ENCODE assay signal across 17 cellular contexts in genomic region chr6:127933137-127933536, GRCh38. TPM values are rescaled to one million over a fixed set of nuclear protein-coding genes. Genes with fewer than 3 reads are reported as not detected.
DNase-seq lines count a peak whose midpoint lies in the region; ATAC-seq and TF ChIP-seq lines count a peak whose summit lies in the region.
"Had no signal": no experiment of that assay in that cellular context is flagged by ENCODE, and none has a peak within 500 bp of the region (broad histone marks: within the 10 kb centered on the region; RNA-seq: fewer than 3 reads in every experiment).

No MANE protein-coding gene starts in this region.

- 94 to 100% methylated on average over 1 of the region's 1 CpG for WGBS in esophagus squamous epithelium, 2 donors

- H3K27ac ChIP-seq in CD8-positive, alpha-beta T cell (ENCODE audit: low read depth, low read length) = no peak overlapping the region
- no peak overlapping the region for H3K27ac ChIP-seq in esophagus squamous epithelium

- no peaks in the 10 kb centered on the region for H3K27me3 ChIP-seq in CD8-positive, alpha-beta T cell (ENCODE audit: insufficient read depth, low read length)
- no peaks in the 10 kb centered on the region for H3K27me3 ChIP-seq in esophagus squamous epithelium
- H3K27me3 ChIP-seq: Peyer's patch had no signal

- H3K9me3 Mint-ChIP-seq in activated T-cell treated with anti-CD3 and anti-CD28 coated beads, Interleukin-2, amount 50 U/mL, for 24 hours = peaks cover 21% of the 10 kb centered on the region
- H3K9me3 Mint-ChIP-seq in activated T-cell treated with anti-CD3 and anti-CD28 coated beads, Interleukin-2, amount 50 U/mL, for 4 hours = peaks cover 15% of the 10 kb centered on the region
- H3K9me3 Mint-ChIP-seq in CD8-positive, alpha-beta T cell = peaks cover 14% of the 10 kb centered on the region
- peaks cover 19% of the 10 kb centered on the region for H3K9me3 Mint-ChIP-seq in activated CD8-positive, alpha-beta T cell treated with anti-CD3 and anti-CD28 coated beads, Interleukin-2, amount 10 ng/mL, durations not matched to agents 7 days and 5 days (ENCODE audit: insufficient read depth)
- peaks cover 5 to 16% of the 10 kb centered on the region in 2 donors for H3K9me3 Mint-ChIP-seq in effector memory CD8-positive, alpha-beta T cell

- no peaks in the 10 kb centered on the region for H3K9me3 ChIP-seq in CD8-positive, alpha-beta T cell (ENCODE audit: low read length)
- peaks cover 0 to 9% (median 0%) of the 10 kb centered on the region in 3 donors for H3K9me3 ChIP-seq in esophagus squamous epithelium

- no peaks in the 10 kb centered on the region for H3K27me3 Mint-ChIP-seq in activated T-cell treated with anti-CD3 and anti-CD28 coated beads, Interleukin-2, amount 50 U/mL, for 24 hours
- H3K27me3 Mint-ChIP-seq in activated T-cell treated with anti-CD3 and anti-CD28 coated beads, Interleukin-2, amount 50 U/mL, for 4 hours (ENCODE audit: low read depth) = no peaks in the 10 kb centered on the region
- H3K27me3 Mint-ChIP-seq in CD8-positive, alpha-beta T cell (ENCODE audit: low read depth) = no peaks in the 10 kb centered on the region
- no peaks in the 10 kb centered on the region for H3K27me3 Mint-ChIP-seq in activated CD8-positive, alpha-beta T cell treated with anti-CD3 and anti-CD28 coated beads, Interleukin-2, amount 10 ng/mL, durations not matched to agents 7 days and 5 days (ENCODE audit: low read depth)
- no peaks in the 10 kb centered on the region for H3K27me3 Mint-ChIP-seq in effector memory CD8-positive, alpha-beta T cell
- H3K27me3 Mint-ChIP-seq: IgD-negative memory B cell had no signal

- no peaks in the 10 kb centered on the region for H3K36me3 ChIP-seq in CD8-positive, alpha-beta T cell (ENCODE audit: insufficient read depth, low read length)
- no peaks in the 10 kb centered on the region for H3K36me3 ChIP-seq in esophagus squamous epithelium
- H3K36me3 ChIP-seq: Peyer's patch had no signal

- TF ChIP-seq CTCF in CD8-positive, alpha-beta T cell (IDR thresholded peaks at IDR 0.05) = no peak
- no peak for TF ChIP-seq CTCF in esophagus squamous epithelium (IDR thresholded peaks at IDR 0.05)

- peaks cover 17% of the 10 kb centered on the region for H3K36me3 Mint-ChIP-seq in activated T-cell treated with anti-CD3 and anti-CD28 coated beads, Interleukin-2, amount 50 U/mL, for 24 hours (ENCODE audit: low read depth)
- H3K36me3 Mint-ChIP-seq in activated T-cell treated with anti-CD3 and anti-CD28 coated beads, Interleukin-2, amount 50 U/mL, for 4 hours (ENCODE audit: insufficient read depth) = peaks cover 5% of the 10 kb centered on the region
- peaks cover 11% of the 10 kb centered on the region for H3K36me3 Mint-ChIP-seq in CD8-positive, alpha-beta T cell
- peaks cover 56% of the 10 kb centered on the region for H3K36me3 Mint-ChIP-seq in activated CD8-positive, alpha-beta T cell treated with anti-CD3 and anti-CD28 coated beads, Interleukin-2, amount 10 ng/mL, durations not matched to agents 7 days and 5 days (ENCODE audit: low read depth)
- no peaks in the 10 kb centered on the region for H3K36me3 Mint-ChIP-seq in effector memory CD8-positive, alpha-beta T cell (ENCODE audit: insufficient read depth)
- H3K36me3 Mint-ChIP-seq: IgD-negative memory B cell had no signal

- peak overlapping the region; percentile 69 for H3K27ac Mint-ChIP-seq in activated T-cell treated with anti-CD3 and anti-CD28 coated beads, Interleukin-2, amount 50 U/mL, for 24 hours
- H3K27ac Mint-ChIP-seq in CD8-positive, alpha-beta T cell = peak overlapping the region; percentile 85
- peak overlapping the region; percentile 82 for H3K27ac Mint-ChIP-seq in activated CD8-positive, alpha-beta T cell treated with anti-CD3 and anti-CD28 coated beads, Interleukin-2, amount 10 ng/mL, durations not matched to agents 7 days and 5 days
- H3K27ac Mint-ChIP-seq in effector memory CD8-positive, alpha-beta T cell = peak overlapping the region; percentile 81 to 88
- H3K27ac Mint-ChIP-seq: GM23338, IgD-negative memory B cell had no signal

- H3K4me1 ChIP-seq in CD8-positive, alpha-beta T cell (ENCODE audit: insufficient read depth, low read length) = peaks cover 47% of the 10 kb centered on the region
- H3K4me1 ChIP-seq in esophagus squamous epithelium = no peaks in the 10 kb centered on the region
- H3K4me1 ChIP-seq: Peyer's patch had no signal

- CTCF ChIA-PET in CD8-positive, alpha-beta T cell (lab: Charles Lee) = interaction anchor here (1.2 kb wide), 1 partner anchor 15 kb away, joined by 3 read pairs; no protein-coding TSS in a partner anchor
- CTCF ChIA-PET in activated CD8-positive, alpha-beta T cell treated with anti-CD3 and anti-CD28 coated beads, Interleukin-2, amount 10 ng/mL, durations not matched to agents 7 days and 5 days (lab: Charles Lee) = no interaction called here

- DNase-seq in activated T-cell treated with anti-CD3 and anti-CD28 coated beads, Interleukin-2, amount 50 U/mL, for 24 hours = no peak
- DNase-seq in activated T-cell treated with anti-CD3 and anti-CD28 coated beads, Interleukin-2, amount 50 U/mL, for 4 hours = no peak
- no peak for DNase-seq in CD8-positive, alpha-beta T cell
- DNase-seq in activated CD8-positive, alpha-beta T cell treated with anti-CD3 and anti-CD28 coated beads, Interleukin-2, amount 10 ng/mL, durations not matched to agents 7 days and 5 days = no peak
- DNase-seq in effector memory CD8-positive, alpha-beta T cell = no peak
- DNase-seq in esophagus squamous epithelium (lab: John Stamatoyannopoulos, UW) (no peak), SKM-1 treated with dmso at 0.1 percent for 144 hours (lab: John Stamatoyannopoulos, UW; ENCODE audit: unreplicated experiment) (no peak)
- DNase-seq: DMS 273 treated with DMSO at 0.1 percent for 48 hours, NCI-H1417 treated with DMSO at 0.1 percent for 48 hours, NCI-H2029 treated with DMSO at 0.1 percent for 48 hours, NCI-H510A treated with DMSO at 0.1 percent for 48 hours, Peyer's patch had no signal

- H3K4me3 Mint-ChIP-seq in activated T-cell treated with anti-CD3 and anti-CD28 coated beads, Interleukin-2, amount 50 U/mL, for 24 hours = no peak overlapping the region
- no peak overlapping the region for H3K4me3 Mint-ChIP-seq in activated T-cell treated with anti-CD3 and anti-CD28 coated beads, Interleukin-2, amount 50 U/mL, for 4 hours
- H3K4me3 Mint-ChIP-seq in CD8-positive, alpha-beta T cell = peak overlapping the region; percentile 15
- H3K4me3 Mint-ChIP-seq in activated CD8-positive, alpha-beta T cell treated with anti-CD3 and anti-CD28 coated beads, Interleukin-2, amount 10 ng/mL, durations not matched to agents 7 days and 5 days = no peak overlapping the region
- H3K4me3 Mint-ChIP-seq in effector memory CD8-positive, alpha-beta T cell = peak overlapping the region; percentile 8 to 67
- H3K4me3 Mint-ChIP-seq: GM23338, IgD-negative memory B cell had no signal

- ATAC-seq in activated T-cell treated with anti-CD3 and anti-CD28 coated beads, Interleukin-2, amount 50 U/mL, for 4 hours = no peak
- ATAC-seq in CD8-positive, alpha-beta T cell = no peak
- no peak for ATAC-seq in activated CD8-positive, alpha-beta T cell treated with anti-CD3 and anti-CD28 coated beads, Interleukin-2, amount 10 ng/mL, durations not matched to agents 7 days and 5 days
- ATAC-seq in effector memory CD8-positive, alpha-beta T cell (replicated peaks) = no peak
- ATAC-seq: GM23338 had no signal

- no peak for TF ChIP-seq POLR2A in esophagus squamous epithelium (IDR thresholded peaks at IDR 0.05)

- peaks cover 45% of the 10 kb centered on the region for H3K4me1 Mint-ChIP-seq in activated T-cell treated with anti-CD3 and anti-CD28 coated beads, Interleukin-2, amount 50 U/mL, for 24 hours (ENCODE audit: low read depth)
- peaks cover 41% of the 10 kb centered on the region for H3K4me1 Mint-ChIP-seq in activated T-cell treated with anti-CD3 and anti-CD28 coated beads, Interleukin-2, amount 50 U/mL, for 4 hours (ENCODE audit: low read depth)
- H3K4me1 Mint-ChIP-seq in CD8-positive, alpha-beta T cell (ENCODE audit: low read depth) = peaks cover 51% of the 10 kb centered on the region
- peaks cover 52% of the 10 kb centered on the region for H3K4me1 Mint-ChIP-seq in activated CD8-positive, alpha-beta T cell treated with anti-CD3 and anti-CD28 coated beads, Interleukin-2, amount 10 ng/mL, durations not matched to agents 7 days and 5 days (ENCODE audit: low read depth)
- H3K4me1 Mint-ChIP-seq in effector memory CD8-positive, alpha-beta T cell (ENCODE audit: low read depth in 2 of 2) = peaks cover 21 to 36% of the 10 kb centered on the region in 2 donors
- H3K4me1 Mint-ChIP-seq: GM23338 had no signal

- H3K4me3 ChIP-seq in CD8-positive, alpha-beta T cell (ENCODE audit: low read depth, low read length) = no peak overlapping the region
- H3K4me3 ChIP-seq in esophagus squamous epithelium = no peak overlapping the region
- H3K4me3 ChIP-seq: GM23338, Peyer's patch had no signal

- intact Hi-C loops in CD8-positive, alpha-beta T cell (cut with DNase I, micrococcal nuclease) = no loop called here
- intact Hi-C loops in esophagus squamous epithelium (cut with DNase I) = no loop called here

- POLR2A ChIA-PET in CD8-positive, alpha-beta T cell (lab: Charles Lee) = interaction anchor here (1.4 kb wide), 1 partner anchor 14 kb away, joined by 3 read pairs; no protein-coding TSS in a partner anchor
- POLR2A ChIA-PET in activated CD8-positive, alpha-beta T cell treated with anti-CD3 and anti-CD28 coated beads, Interleukin-2, amount 10 ng/mL, durations not matched to agents 7 days and 5 days (lab: Charles Lee) = interaction anchor here (2.2 kb wide), 1 partner anchor 17 kb away, joined by 11 read pairs; no protein-coding TSS in a partner anchor

RNA-seq across cellular contexts. Expression of gene THEMIS, which starts 32.3 kb away (rescaled TPM):
- 1 to 10 TPM; 7.4 to 7.8 (median 7.8) TPM for total RNA-seq in activated T-cell treated with anti-CD3 and anti-CD28 coated beads, Interleukin-2, amount 50 U/mL, for 4 hours
- 10 to 100 TPM; 26.3 to 29.3 TPM for total RNA-seq in CD8-positive, alpha-beta T cell
- total RNA-seq in activated CD8-positive, alpha-beta T cell treated with anti-CD3 and anti-CD28 coated beads, Interleukin-2, amount 10 ng/mL, durations not matched to agents 7 days and 5 days = 100 to 1,000 TPM; 142 to 144 TPM
- total RNA-seq in esophagus squamous epithelium = 1 to 10 TPM in 2 of 4 donors, under 1 TPM in 2; 0.79 to 5.7 (median 1.2) TPM
- total RNA-seq: Daoy, GM23338, HT-29, LHCN-M2 had no signal

Comparison
In these comparisons a context has a peak if more than half of its experiments do, and no peak if none do; other contexts are left out.
1. H3K4me3 Mint-ChIP-seq: peak in CD8-positive, alpha-beta T cell (single experiment) and effector memory CD8-positive, alpha-beta T cell (2 of 2); none in activated T-cell treated with anti-CD3 and anti-CD28 coated beads, Interleukin-2, amount 50 U/mL, for 24 hours (single experiment), activated T-cell treated with anti-CD3 and anti-CD28 coated beads, Interleukin-2, amount 50 U/mL, for 4 hours (single experiment) and activated CD8-positive, alpha-beta T cell treated with anti-CD3 and anti-CD28 coated beads, Interleukin-2, amount 10 ng/mL, durations not matched to agents 7 days and 5 days (single experiment).
2. RNA of gene THEMIS, which starts 32.3 kb away (total RNA-seq): 142 to 144 TPM in activated CD8-positive, alpha-beta T cell treated with anti-CD3 and anti-CD28 coated beads, Interleukin-2, amount 10 ng/mL, durations not matched to agents 7 days and 5 days; 26.3 to 29.3 TPM in CD8-positive, alpha-beta T cell, 7.4 to 7.8 TPM in activated T-cell treated with anti-CD3 and anti-CD28 coated beads, Interleukin-2, amount 50 U/mL, for 4 hours and 0.79 to 5.7 TPM in esophagus squamous epithelium; every median in the first group is over 4 times any median in the second.
3. Peak in every context shown above with its lines, with median percentiles within 50 percentile points of each other: H3K27ac Mint-ChIP-seq.